8 cellular contexts compared by ENCODE assay signal in the genomic region with DNA sequence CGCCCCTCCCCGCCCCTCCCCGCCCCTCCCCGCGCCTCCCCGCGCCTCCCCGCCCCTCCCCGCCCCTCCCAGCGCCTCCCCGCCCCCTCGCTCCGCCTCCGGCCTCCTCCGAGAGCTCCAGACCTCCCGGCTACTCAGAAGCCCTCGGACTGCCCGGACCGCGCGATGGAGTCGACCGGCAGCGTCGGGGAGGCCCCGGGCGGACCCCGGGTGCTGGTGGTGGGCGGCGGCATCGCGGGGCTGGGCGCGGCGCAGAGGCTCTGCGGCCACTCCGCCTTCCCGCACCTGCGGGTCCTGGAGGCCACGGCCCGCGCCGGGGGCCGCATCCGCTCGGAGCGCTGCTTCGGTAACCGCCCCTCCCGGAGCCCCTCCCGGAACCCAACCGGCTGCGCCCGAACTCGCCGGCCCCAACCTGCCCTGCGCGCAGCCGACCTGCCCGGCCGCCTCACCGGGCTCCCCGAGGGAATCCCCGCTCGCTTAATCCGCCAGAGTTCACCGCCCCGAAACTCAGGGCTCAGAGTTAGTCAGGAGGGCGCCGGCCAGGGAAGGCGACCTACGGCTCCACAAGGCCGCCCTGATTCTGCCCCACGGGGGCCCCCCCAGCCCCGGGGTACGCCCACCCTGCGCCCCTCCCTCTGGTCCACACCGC. TPM values are rescaled to one million over a fixed set of nuclear protein-coding genes. Genes with fewer than 3 reads are reported as not detected.
DNase-seq lines count a peak whose midpoint lies in the region; ATAC-seq, FAIRE-seq and TF ChIP-seq lines count a peak whose summit lies in the region.

TSS of gene PAOX (plus strand) at position 111 of the 649 bp plus-strand sequence. CDS start at position 166, 55 bp downstream.

- H2AFZ ChIP-seq in endothelial cell of umbilical vein (ENCODE audit: low read depth, low read length) = peak within 1 kb of the TSS; percentile 93

- dilution Hi-C loops in endothelial cell of umbilical vein (cut with MboI; ENCODE audit: extremely low pct_ligation_motif_present, low sequenced_read_pairs) = no loop called here

- H3K4me2 ChIP-seq in endothelial cell of umbilical vein (ENCODE audit: insufficient read depth, low read length) = peak within 1 kb of the TSS; percentile 64

- peak within 1 kb of the TSS; percentile 68 for H3K4me3 ChIP-seq in Jurkat, Clone E6-1 (ENCODE audit: low read length)
- H3K4me3 ChIP-seq in endothelial cell of umbilical vein (replicated peaks in 1 of 3; ENCODE audit: insufficient read depth in 1 of 3, low read depth in 1 of 3, low read length in 3 of 3) = peak within 1 kb of the TSS; percentile 49 to 57 (median 54)
- H3K4me3 ChIP-seq in stomach smooth muscle (ENCODE audit: low read length in 2 of 2) = peak within 1 kb of the TSS; percentile 87 to 88

- peak within 1 kb of the TSS; percentile 25 for H3K27ac Mint-ChIP-seq in mesothelial cell of epicardium

- H3K27me3 ChIP-seq in endothelial cell of umbilical vein (ENCODE audit: control insufficient read depth in 2 of 2, insufficient read depth in 2 of 2, low read length in 2 of 2) = no peaks in the 10 kb centered on the region
- no peaks in the 10 kb centered on the region for H3K27me3 ChIP-seq in stomach smooth muscle (ENCODE audit: control insufficient read depth in 1 of 2, insufficient read depth in 2 of 2, low read length in 2 of 2)

- BruUV-seq in endothelial cell of umbilical vein (replicated peaks; lab: Mats Ljungman, UMichigan) = TSS peak; percentile 15

- H3K4me3 Mint-ChIP-seq in mesothelial cell of epicardium = peak within 1 kb of the TSS; percentile 74

- intact Hi-C loops in endothelial cell of umbilical vein (cut with micrococcal nuclease) = no loop called here

- no peaks in the 10 kb centered on the region for H3K4me1 Mint-ChIP-seq in mesothelial cell of epicardium

- H3K36me3 ChIP-seq in endothelial cell of umbilical vein (ENCODE audit: control insufficient read depth in 2 of 2, extremely low read depth in 1 of 2, insufficient read depth in 2 of 2, low read length in 2 of 2) (no peaks in the 10 kb centered on the region), stomach smooth muscle (ENCODE audit: control insufficient read depth in 2 of 2, insufficient read depth in 2 of 2, low read length in 2 of 2) (peaks cover 0 to 4% of the 10 kb centered on the region in 2 donors)

- peak; percentile 59 for ATAC-seq in GM21529 (IDR thresholded peaks at IDR 0.05; ENCODE audit: unreplicated experiment)

- FAIRE-seq in endothelial cell of umbilical vein (lab: Jason Lieb, UNC) = no peak

- TF ChIP-seq POLR2A in endothelial cell of umbilical vein (IDR thresholded peaks at IDR 0.05; ENCODE audit: low read depth, low read length) = peak; percentile 64

- in situ Hi-C loops in G401 (cut with HindIII; ENCODE audit: low sequenced_read_pairs) = no loop called here

- H3K4me1 ChIP-seq in endothelial cell of umbilical vein (ENCODE audit: control insufficient read depth, extremely low read depth, insufficient read depth, low read length) (peaks cover 9% of the 10 kb centered on the region), stomach smooth muscle (ENCODE audit: control insufficient read depth, insufficient read depth, low read length) (peaks cover 17% of the 10 kb centered on the region)

- peaks cover 8% of the 10 kb centered on the region for H3K36me3 Mint-ChIP-seq in mesothelial cell of epicardium

- H3K9me3 Mint-ChIP-seq in mesothelial cell of epicardium = no peaks in the 10 kb centered on the region

- no peaks in the 10 kb centered on the region for H3K79me2 ChIP-seq in endothelial cell of umbilical vein (ENCODE audit: control insufficient read depth, insufficient read depth, low read length)

- no peaks in the 10 kb centered on the region for H3K9me1 ChIP-seq in endothelial cell of umbilical vein (replicated peaks; ENCODE audit: control insufficient read depth, extremely low read depth, insufficient read depth, low read length)

- peaks cover 11% of the 10 kb centered on the region for H3K27me3 Mint-ChIP-seq in mesothelial cell of epicardium (ENCODE audit: low read depth)

- POLR2A ChIA-PET in endothelial cell of umbilical vein (lab: Charles Lee) = no interaction called here

- no peaks in the 10 kb centered on the region for H4K20me1 ChIP-seq in endothelial cell of umbilical vein (replicated peaks; ENCODE audit: control insufficient read depth, extremely low read depth, insufficient read depth, low read length)

- H3K9ac ChIP-seq in endothelial cell of umbilical vein (replicated peaks; ENCODE audit: extremely low read depth, insufficient read depth, low read length) (peak within 1 kb of the TSS; percentile 19), stomach smooth muscle (ENCODE audit: low read length in 2 of 2) (peak within 1 kb of the TSS; percentile 64)

- DNase-seq in G401 (ENCODE audit: low spot score) (peak; percentile 69), endothelial cell of umbilical vein (ENCODE audit: low read depth, low spot score) (peak; percentile 28), mesothelial cell of epicardium (ENCODE audit: low spot score in 2 of 2, unreplicated experiment in 2 of 2) (peak in 1 of 2 experiments; percentile 59), NCI-H187 treated with DMSO at 0.1 percent for 48 hours (lab: John Stamatoyannopoulos, UW) (no peak)
- no peak for DNase-seq in Jurkat, Clone E6-1 (ENCODE audit: low read depth, low spot score)
- DNase-seq in activated CD8-positive, alpha-beta memory T cell treated with anti-CD3 and anti-CD28 coated beads for 24 hours = peak; percentile 88

- CTCF ChIA-PET in endothelial cell of umbilical vein (lab: Charles Lee) = interaction anchor here (1.9 kb wide), 2 partner anchors 11 to 50 kb away, joined by 6 to 9 read pairs; no protein-coding TSS in a partner anchor

- H3K9me3 ChIP-seq in endothelial cell of umbilical vein (replicated peaks; ENCODE audit: control insufficient read depth, insufficient read depth, low read length) (no peaks in the 10 kb centered on the region), stomach smooth muscle (ENCODE audit: control insufficient read depth in 2 of 2, low read length in 2 of 2) (no peaks in the 10 kb centered on the region)

- H3K27ac ChIP-seq in endothelial cell of umbilical vein (ENCODE audit: insufficient read depth, low read depth, low read length) (no peak within 1 kb of the TSS), stomach smooth muscle (ENCODE audit: low read length) (peak within 1 kb of the TSS; percentile 18)

- TF ChIP-seq CTCF in endothelial cell of umbilical vein (IDR thresholded peaks at IDR 0.05; ENCODE audit: extremely low read depth in 1 of 2, insufficient read depth in 1 of 2, low read depth in 1 of 2, low read length in 2 of 2) (no peak), mesothelial cell of epicardium (IDR thresholded peaks at IDR 0.05; ENCODE audit: unreplicated experiment) (no peak)

TF ChIP-seq in endothelial cell of umbilical vein, 7 proteins besides CTCF, POLR2A, EP300 and RAD21:
- TF ChIP-seq EZH2 (IDR thresholded peaks at IDR 0.05; ENCODE audit: borderline replicate concordance, low read depth, low read length, severe bottlenecking) = no peak
- no peak for TF ChIP-seq JUN (IDR thresholded peaks at IDR 0.05; ENCODE audit: borderline replicate concordance, insufficient read depth, insufficient read length, low read depth)
- TF ChIP-seq FOS (IDR thresholded peaks at IDR 0.05; ENCODE audit: borderline replicate concordance, insufficient read depth, low read length) = no peak
- no peak for TF ChIP-seq MYC (IDR thresholded peaks at IDR 0.05; ENCODE audit: low read depth, low read length)
- TF ChIP-seq POLR2AphosphoS5 (IDR thresholded peaks at IDR 0.05; ENCODE audit: insufficient read depth, low read depth, low read length) = peak; percentile 27
- no peak for TF ChIP-seq MAX (IDR thresholded peaks at IDR 0.05; ENCODE audit: insufficient read depth, insufficient read length)
- no peak for TF ChIP-seq GATA2 (IDR thresholded peaks at IDR 0.05; ENCODE audit: insufficient read depth, insufficient read length, low read depth, low read length)
TF ChIP-seq in endothelial cell of umbilical vein: peak in this region for 1.

RNA-seq across cellular contexts. Expression of gene PAOX, which starts in this region (rescaled TPM):
- 11.7 and 13.9 TPM in 2 replicates for total RNA-seq in G401 (2014; rRNA removed; shearing (Covaris generic))
- not detected for polyA plus RNA-seq in Jurkat, Clone E6-1 (2012; ENCODE audit: insufficient read depth, insufficient read length)
- total RNA-seq in endothelial cell of umbilical vein = 2.6 and 5.6 TPM in 2 replicates
- polyA plus RNA-seq in endothelial cell of umbilical vein = 3.8 and 4.7 TPM in 2 replicates
- polyA plus RNA-seq in endothelial cell of umbilical vein (2011; cell fraction: cytosol; rRNA removed) = 2.7 and 2.9 TPM in 2 replicates
- polyA plus RNA-seq in endothelial cell of umbilical vein (2011; cell fraction: nucleus; rRNA removed) = 5.9 and 7.5 TPM in 2 replicates
- 3.4 and 5.6 TPM in 2 replicates for polyA plus RNA-seq in endothelial cell of umbilical vein (2012)
- polyA minus RNA-seq in endothelial cell of umbilical vein = 3.8 and 4.1 TPM in 2 replicates
- polyA minus RNA-seq in endothelial cell of umbilical vein (2011; cell fraction: cytosol; rRNA and poly(A)+ RNA removed) = not detected
- polyA minus RNA-seq in endothelial cell of umbilical vein (2011; cell fraction: nucleus; rRNA and poly(A)+ RNA removed) = 1.9 and 5.0 TPM in 2 replicates
- 7.5 to 9.5 TPM (median 8.0 TPM) in 3 replicates for total RNA-seq in mesothelial cell of epicardium

Comparison
In these comparisons a context has a peak if more than half of its experiments do, and no peak if none do; other contexts are left out.
1. DNase-seq: peak in G401 (single experiment), activated CD8-positive, alpha-beta memory T cell treated with anti-CD3 and anti-CD28 coated beads for 24 hours (single experiment) and endothelial cell of umbilical vein (single experiment); none in Jurkat, Clone E6-1 (single experiment) and NCI-H187 treated with DMSO at 0.1 percent for 48 hours (single experiment).
2. Peak in every context shown above with its lines, with median percentiles within 50 percentile points of each other: H3K4me3 ChIP-seq.